29 cellular contexts compared by ENCODE assay signal in the genomic region with DNA sequence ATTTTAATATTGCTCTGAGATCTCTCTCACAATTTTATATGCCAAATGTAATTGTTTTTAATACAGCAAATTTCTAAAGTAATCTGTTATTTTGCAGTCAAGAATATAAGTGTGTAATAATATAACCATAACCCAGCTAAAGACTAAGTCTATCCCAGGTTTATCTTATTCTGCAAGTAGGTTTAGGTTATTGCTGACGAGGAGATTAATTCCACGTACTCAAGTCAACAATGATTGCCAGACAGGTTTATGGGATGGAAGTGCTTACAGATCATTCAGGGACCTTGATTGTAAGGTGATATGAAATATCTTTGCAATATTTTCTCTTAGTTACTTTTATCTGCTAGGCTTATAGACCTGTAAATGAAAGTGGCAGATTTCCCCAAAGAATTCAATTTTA.
"Had no signal": no experiment of that assay in that cellular context is flagged by ENCODE, and none has a peak within 500 bp of the region (broad histone marks: within the 10 kb centered on the region; RNA-seq: fewer than 3 reads in every experiment).

No MANE protein-coding gene starts in this region.

- H3K27me3 ChIP-seq: stomach, suprapubic skin, testis, thyroid gland, tibial artery, tibial nerve, transverse colon, upper lobe of left lung, upper lobe of right lung, uterus, vagina had no signal

- FAIRE-seq: urothelium cell line had no signal

- DNase-seq: stimulated activated CD4-positive, alpha-beta T cell treated with anti-CD3 and anti-CD28 coated beads, Interleukin-2, amount 100 ng/mL, for 48 hours; stimulated activated CD4-positive, alpha-beta T cell treated with anti-CD3 and anti-CD28 coated beads, Interleukin-4, amount 100 ng/mL, for 1 hour; stimulated activated CD4-positive, alpha-beta T cell treated with anti-CD3 and anti-CD28 coated beads, Interleukin-4, amount 100 ng/mL, for 24 hours; stimulated activated CD4-positive, alpha-beta T cell treated with anti-CD3 and anti-CD28 coated beads, Interleukin-4, amount 100 ng/mL, for 4 hours; stimulated activated CD8-positive, alpha-beta memory T cell treated with anti-CD3 and anti-CD28 coated beads, Interleukin-4, amount 100 ng/mL, for 48 hours; stimulated activated naive B cell treated with anti-CD40 and anti-IgM and Interleukin-4, amounts not matched to agents 10 μg/mL and 1 μg/mL and 100 μg/mL, for 72 hours; stimulated activated naive CD4-positive, alpha-beta T cell; stimulated activated naive CD4-positive, alpha-beta T cell treated with Interleukin-2 at 50 U/mL for 16 hours; stimulated activated naive CD8-positive, alpha-beta T cell treated with anti-CD3 and anti-CD28 coated beads, Interleukin-15, amount 100 ng/mL, for 72 hours; stimulated activated naive CD8-positive, alpha-beta T cell treated with anti-CD3 and anti-CD28 coated beads, Interleukin-15, Interleukin-2, amounts not matched to agents 100 U/mL and 50 U/mL, for 24 hours; stomach; substantia nigra; testis; thyroid gland; tibial artery; transverse colon; trophoblast cell; upper lobe of left lung; upper lobe of right lung; uterus had no signal

- H3K9me3 Mint-ChIP-seq: type B pancreatic cell had no signal

- H3K27me3 Mint-ChIP-seq: stimulated activated memory B cell treated with anti-CD40 and anti-IgM and Interleukin-4, amounts not matched to agents 10 μg/mL and 1 μg/mL and 100 μg/mL, for 72 hours; stimulated activated naive B cell treated with anti-CD40 and anti-IgM and Interleukin-4, amounts not matched to agents 10 μg/mL and 1 μg/mL and 100 μg/mL, for 72 hours; stimulated activated naive CD8-positive, alpha-beta T cell treated with anti-CD3 and anti-CD28 coated beads, Interleukin-15, amount 100 ng/mL, for 72 hours; stimulated activated naive CD8-positive, alpha-beta T cell treated with anti-CD3 and anti-CD28 coated beads, Interleukin-15, Interleukin-2, amounts not matched to agents 100 ng/mL and 50 ng/mL, for 24 hours; type B pancreatic cell had no signal

- H3K27ac Mint-ChIP-seq: stimulated activated effector memory CD8-positive, alpha-beta T cell treated with anti-CD3 and anti-CD28 coated beads, Interleukin-12 subunit alpha, Interleukin-12 subunit beta, amount 100 ng/mL, for 72 hours; stimulated activated memory B cell treated with anti-CD40 and anti-IgM and Interleukin-4, amounts not matched to agents 10 μg/mL and 1 μg/mL and 100 μg/mL, for 72 hours; stimulated activated naive B cell treated with anti-CD40 and anti-IgM and Interleukin-4, amounts not matched to agents 10 μg/mL and 1 μg/mL and 100 μg/mL, for 72 hours; stimulated activated naive CD8-positive, alpha-beta T cell treated with anti-CD3 and anti-CD28 coated beads, Interleukin-15, amount 100 ng/mL, for 72 hours; stimulated activated naive CD8-positive, alpha-beta T cell treated with anti-CD3 and anti-CD28 coated beads, Interleukin-15, Interleukin-2, amounts not matched to agents 100 ng/mL and 50 ng/mL, for 24 hours; type B pancreatic cell had no signal

- H3K4me1 Mint-ChIP-seq: stimulated activated effector memory CD8-positive, alpha-beta T cell treated with anti-CD3 and anti-CD28 coated beads, Interleukin-12 subunit alpha, Interleukin-12 subunit beta, amount 100 ng/mL, for 72 hours; stimulated activated memory B cell treated with anti-CD40 and anti-IgM and Interleukin-4, amounts not matched to agents 10 μg/mL and 1 μg/mL and 100 μg/mL, for 72 hours; stimulated activated naive B cell treated with anti-CD40 and anti-IgM and Interleukin-4, amounts not matched to agents 10 μg/mL and 1 μg/mL and 100 μg/mL, for 72 hours; stimulated activated naive CD8-positive, alpha-beta T cell treated with anti-CD3 and anti-CD28 coated beads, Interleukin-15, amount 100 ng/mL, for 72 hours had no signal

- H3K4me3 Mint-ChIP-seq: stimulated activated effector memory CD8-positive, alpha-beta T cell treated with anti-CD3 and anti-CD28 coated beads, Interleukin-12 subunit alpha, Interleukin-12 subunit beta, amount 100 ng/mL, for 72 hours; stimulated activated memory B cell treated with anti-CD40 and anti-IgM and Interleukin-4, amounts not matched to agents 10 μg/mL and 1 μg/mL and 100 μg/mL, for 72 hours; stimulated activated naive B cell treated with anti-CD40 and anti-IgM and Interleukin-4, amounts not matched to agents 10 μg/mL and 1 μg/mL and 100 μg/mL, for 72 hours; stimulated activated naive CD8-positive, alpha-beta T cell treated with anti-CD3 and anti-CD28 coated beads, Interleukin-15, amount 100 ng/mL, for 72 hours; stimulated activated naive CD8-positive, alpha-beta T cell treated with anti-CD3 and anti-CD28 coated beads, Interleukin-15, Interleukin-2, amounts not matched to agents 100 ng/mL and 50 ng/mL, for 24 hours; type B pancreatic cell had no signal

- H3K4me3 ChIP-seq: stomach, suprapubic skin, testis, thoracic aorta, thyroid gland, tibial artery, tibial nerve, transverse colon, upper lobe of left lung, upper lobe of right lung, uterus, vagina had no signal

- ATAC-seq: stimulated activated effector memory CD8-positive, alpha-beta T cell treated with anti-CD3 and anti-CD28 coated beads, Interleukin-12 subunit alpha, Interleukin-12 subunit beta, amount 100 ng/mL, for 72 hours; stimulated activated memory B cell treated with anti-CD40 and anti-IgM and Interleukin-4, amounts not matched to agents 10 μg/mL and 1 μg/mL and 100 μg/mL, for 72 hours; stimulated activated naive B cell treated with anti-CD40 and anti-IgM and Interleukin-4, amounts not matched to agents 10 μg/mL and 1 μg/mL and 100 μg/mL, for 72 hours; stimulated activated naive CD8-positive, alpha-beta T cell treated with anti-CD3 and anti-CD28 coated beads, Interleukin-15, amount 100 ng/mL, for 72 hours; stimulated activated naive CD8-positive, alpha-beta T cell treated with anti-CD3 and anti-CD28 coated beads, Interleukin-15, Interleukin-2, amounts not matched to agents 100 U/mL and 50 U/mL, for 24 hours; upper lobe of right lung had no signal

- H3K36me3 Mint-ChIP-seq: stimulated activated effector memory CD8-positive, alpha-beta T cell treated with anti-CD3 and anti-CD28 coated beads, Interleukin-12 subunit alpha, Interleukin-12 subunit beta, amount 100 ng/mL, for 72 hours; stimulated activated memory B cell treated with anti-CD40 and anti-IgM and Interleukin-4, amounts not matched to agents 10 μg/mL and 1 μg/mL and 100 μg/mL, for 72 hours; stimulated activated naive B cell treated with anti-CD40 and anti-IgM and Interleukin-4, amounts not matched to agents 10 μg/mL and 1 μg/mL and 100 μg/mL, for 72 hours; type B pancreatic cell had no signal

- H3K9me3 ChIP-seq: stomach, suprapubic skin, testis, thoracic aorta, thyroid gland, tibial artery, tibial nerve, transverse colon, upper lobe of left lung, upper lobe of right lung, uterus, vagina had no signal

- H3K4me1 ChIP-seq: stomach, suprapubic skin, testis, thyroid gland, tibial nerve, transverse colon, upper lobe of left lung, upper lobe of right lung, uterus, vagina had no signal

- H3K36me3 ChIP-seq: stomach, suprapubic skin, thoracic aorta, thyroid gland, tibial artery, tibial nerve, transverse colon, upper lobe of left lung, upper lobe of right lung, uterus, vagina had no signal

- H3K27ac ChIP-seq: stomach, suprapubic skin, testis, thoracic aorta, thyroid gland, tibial artery, tibial nerve, transverse colon, upper lobe of left lung, upper lobe of right lung, uterus, vagina had no signal
